In genomic region chr5:176574297-176574591, GRCh38 we compare ENCODE assay signal across 2 cellular contexts.
TF ChIP-seq lines count a peak whose summit lies in the region.

No MANE protein-coding gene starts in this region.

TF ChIP-seq in SK-N-SH treated with all-trans-retinoic acid at 6 μM for 48 hours, 23 proteins besides CTCF, POLR2A, EP300 and RAD21 (continued from another document):
- no peak for TF ChIP-seq CSRNP3 (CRISPR knock-in tag; IDR thresholded peaks at IDR 0.05)
- TF ChIP-seq BACH2 (CRISPR knock-in tag; IDR thresholded peaks at IDR 0.05; ENCODE audit: borderline replicate concordance): no peak
- TF ChIP-seq OSR1 (CRISPR knock-in tag; IDR thresholded peaks at IDR 0.05): no peak
- TF ChIP-seq TCF4 (CRISPR knock-in tag; IDR thresholded peaks at IDR 0.05; ENCODE audit: borderline replicate concordance): no peak
- no peak for TF ChIP-seq ZFP30 (CRISPR knock-in tag; IDR thresholded peaks at IDR 0.05)
- no peak for TF ChIP-seq ZNF8 (CRISPR knock-in tag; IDR thresholded peaks at IDR 0.05)
- TF ChIP-seq ZNF70 (CRISPR knock-in tag; IDR thresholded peaks at IDR 0.05): no peak
- no peak for TF ChIP-seq GLIS3 (CRISPR knock-in tag; IDR thresholded peaks at IDR 0.05)
- no peak for TF ChIP-seq TOX (CRISPR knock-in tag; IDR thresholded peaks at IDR 0.05; ENCODE audit: borderline replicate concordance)
- TF ChIP-seq CSDC2 (CRISPR knock-in tag; IDR thresholded peaks at IDR 0.05): no peak
- no peak for TF ChIP-seq PPARA (CRISPR knock-in tag; IDR thresholded peaks at IDR 0.05; ENCODE audit: borderline replicate concordance)
- no peak for TF ChIP-seq PATZ1 (CRISPR knock-in tag; IDR thresholded peaks at IDR 0.05; ENCODE audit: borderline replicate concordance)
- no peak for TF ChIP-seq POU6F1 (CRISPR knock-in tag; IDR thresholded peaks at IDR 0.05; ENCODE audit: borderline replicate concordance, low read depth)
- no peak for TF ChIP-seq ARNTL (CRISPR knock-in tag; IDR thresholded peaks at IDR 0.05; ENCODE audit: borderline replicate concordance, low read depth)

TF ChIP-seq in SK-N-SH, 30 proteins besides CTCF, POLR2A, EP300 and RAD21 (continued from another document):
- no peak for TF ChIP-seq ZBTB33 (IDR thresholded peaks at IDR 0.05; ENCODE audit: borderline replicate concordance, low read depth)
- no peak for TF ChIP-seq MXI1 (IDR thresholded peaks at IDR 0.05; ENCODE audit: low read depth, low read length)
- TF ChIP-seq YY1 (IDR thresholded peaks at IDR 0.05; ENCODE audit: low read depth): no peak
- no peak for TF ChIP-seq GATA2 (CRISPR knock-in tag; IDR thresholded peaks at IDR 0.05)
- no peak for TF ChIP-seq USF1 (IDR thresholded peaks at IDR 0.05; ENCODE audit: borderline replicate concordance, low read depth)
- no peak for TF ChIP-seq MEF2A (IDR thresholded peaks at IDR 0.05; ENCODE audit: borderline replicate concordance, low read depth)
- no peak for TF ChIP-seq RFX5 (IDR thresholded peaks at IDR 0.05; ENCODE audit: low read length)
- no peak for TF ChIP-seq FOSL2 (IDR thresholded peaks at IDR 0.05; ENCODE audit: borderline replicate concordance, low read depth)
- no peak for TF ChIP-seq NRF1 (IDR thresholded peaks at IDR 0.05; ENCODE audit: low read depth, low read length)
- no peak for TF ChIP-seq JUND (IDR thresholded peaks at IDR 0.05)
- no peak for TF ChIP-seq EZH2phosphoT487 (IDR thresholded peaks at IDR 0.05; ENCODE audit: borderline replicate concordance, low read depth)
- no peak for TF ChIP-seq IRF3 (IDR thresholded peaks at IDR 0.05; ENCODE audit: low read depth, low read length)
- TF ChIP-seq SMC3 (IDR thresholded peaks at IDR 0.05; ENCODE audit: low read depth, low read length): no peak
- TF ChIP-seq FOXM1 (IDR thresholded peaks at IDR 0.05; ENCODE audit: low read depth): no peak
- no peak for TF ChIP-seq TAF1 (IDR thresholded peaks at IDR 0.05; ENCODE audit: borderline replicate concordance, low read depth, low read length)
- TF ChIP-seq ELF1 (IDR thresholded peaks at IDR 0.05): no peak
